Comparison of ENCODE assay signal across 1 cellular context in the genomic region with DNA sequence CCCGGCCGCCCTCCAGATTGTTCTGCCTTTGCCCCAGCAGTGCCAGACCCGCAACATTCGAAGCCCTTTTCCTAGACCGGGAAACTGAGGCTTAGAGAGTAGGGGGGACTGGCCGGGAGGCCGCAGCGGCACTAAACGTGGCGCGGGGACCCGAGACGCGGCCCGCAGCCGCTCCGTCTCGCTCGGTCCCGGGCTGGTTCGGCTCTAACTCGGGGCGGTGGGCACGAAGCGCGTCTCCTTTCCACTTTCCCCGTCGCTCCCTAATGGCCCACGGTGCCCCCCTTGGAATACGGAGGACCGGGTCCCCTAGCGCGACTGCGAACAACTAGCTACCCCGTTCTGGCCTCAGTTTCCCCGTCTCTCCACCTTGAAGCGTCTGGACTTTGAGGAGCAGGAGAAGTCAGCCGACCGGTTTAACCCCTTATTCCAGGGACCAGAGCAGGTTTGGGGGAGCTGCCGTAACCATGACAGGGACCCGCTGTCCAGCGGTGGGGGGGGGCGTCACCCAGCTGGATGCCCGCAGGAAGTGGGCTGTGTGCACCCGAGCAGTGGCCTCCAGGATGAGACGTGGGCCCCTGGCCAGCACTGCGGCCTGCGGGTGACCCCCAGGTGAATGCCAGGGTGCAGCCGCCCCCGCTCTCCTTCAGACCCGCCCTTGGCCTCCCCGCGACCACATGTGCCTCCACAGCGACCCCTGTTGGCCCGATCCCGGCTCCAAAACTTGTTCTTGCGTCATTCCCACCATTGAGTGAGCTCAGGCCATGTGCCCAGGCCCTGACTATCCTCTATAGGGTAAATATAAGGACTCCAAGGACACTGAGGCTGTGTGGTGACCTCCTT.
TF ChIP-seq lines count a peak whose summit lies in the region.

No MANE protein-coding gene starts in this region.

TF ChIP-seq in HEK293, 187 proteins besides CTCF, POLR2A, EP300 and RAD21 (continues in another document):
- TF ChIP-seq, protein P1, sequence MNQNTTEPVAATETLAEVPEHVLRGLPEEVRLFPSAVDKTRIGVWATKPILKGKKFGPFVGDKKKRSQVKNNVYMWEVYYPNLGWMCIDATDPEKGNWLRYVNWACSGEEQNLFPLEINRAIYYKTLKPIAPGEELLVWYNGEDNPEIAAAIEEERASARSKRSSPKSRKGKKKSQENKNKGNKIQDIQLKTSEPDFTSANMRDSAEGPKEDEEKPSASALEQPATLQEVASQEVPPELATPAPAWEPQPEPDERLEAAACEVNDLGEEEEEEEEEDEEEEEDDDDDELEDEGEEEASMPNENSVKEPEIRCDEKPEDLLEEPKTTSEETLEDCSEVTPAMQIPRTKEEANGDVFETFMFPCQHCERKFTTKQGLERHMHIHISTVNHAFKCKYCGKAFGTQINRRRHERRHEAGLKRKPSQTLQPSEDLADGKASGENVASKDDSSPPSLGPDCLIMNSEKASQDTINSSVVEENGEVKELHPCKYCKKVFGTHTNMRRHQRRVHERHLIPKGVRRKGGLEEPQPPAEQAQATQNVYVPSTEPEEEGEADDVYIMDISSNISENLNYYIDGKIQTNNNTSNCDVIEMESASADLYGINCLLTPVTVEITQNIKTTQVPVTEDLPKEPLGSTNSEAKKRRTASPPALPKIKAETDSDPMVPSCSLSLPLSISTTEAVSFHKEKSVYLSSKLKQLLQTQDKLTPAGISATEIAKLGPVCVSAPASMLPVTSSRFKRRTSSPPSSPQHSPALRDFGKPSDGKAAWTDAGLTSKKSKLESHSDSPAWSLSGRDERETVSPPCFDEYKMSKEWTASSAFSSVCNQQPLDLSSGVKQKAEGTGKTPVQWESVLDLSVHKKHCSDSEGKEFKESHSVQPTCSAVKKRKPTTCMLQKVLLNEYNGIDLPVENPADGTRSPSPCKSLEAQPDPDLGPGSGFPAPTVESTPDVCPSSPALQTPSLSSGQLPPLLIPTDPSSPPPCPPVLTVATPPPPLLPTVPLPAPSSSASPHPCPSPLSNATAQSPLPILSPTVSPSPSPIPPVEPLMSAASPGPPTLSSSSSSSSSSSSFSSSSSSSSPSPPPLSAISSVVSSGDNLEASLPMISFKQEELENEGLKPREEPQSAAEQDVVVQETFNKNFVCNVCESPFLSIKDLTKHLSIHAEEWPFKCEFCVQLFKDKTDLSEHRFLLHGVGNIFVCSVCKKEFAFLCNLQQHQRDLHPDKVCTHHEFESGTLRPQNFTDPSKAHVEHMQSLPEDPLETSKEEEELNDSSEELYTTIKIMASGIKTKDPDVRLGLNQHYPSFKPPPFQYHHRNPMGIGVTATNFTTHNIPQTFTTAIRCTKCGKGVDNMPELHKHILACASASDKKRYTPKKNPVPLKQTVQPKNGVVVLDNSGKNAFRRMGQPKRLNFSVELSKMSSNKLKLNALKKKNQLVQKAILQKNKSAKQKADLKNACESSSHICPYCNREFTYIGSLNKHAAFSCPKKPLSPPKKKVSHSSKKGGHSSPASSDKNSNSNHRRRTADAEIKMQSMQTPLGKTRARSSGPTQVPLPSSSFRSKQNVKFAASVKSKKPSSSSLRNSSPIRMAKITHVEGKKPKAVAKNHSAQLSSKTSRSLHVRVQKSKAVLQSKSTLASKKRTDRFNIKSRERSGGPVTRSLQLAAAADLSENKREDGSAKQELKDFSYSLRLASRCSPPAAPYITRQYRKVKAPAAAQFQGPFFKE (tag by site-specific recombination; IDR thresholded peaks at IDR 0.05; ENCODE audit: borderline replicate concordance) = no peak
- peak; percentile 44; the same call in 1 of the 2 replicates for TF ChIP-seq ZBTB17 (tag by site-specific recombination; IDR thresholded peaks at IDR 0.05)
- TF ChIP-seq ZNF416 (tag by site-specific recombination; IDR thresholded peaks at IDR 0.05) = no peak
- TF ChIP-seq ZNF324 (tag by site-specific recombination; IDR thresholded peaks at IDR 0.05) = no peak; the same call in none of the 2 replicates
- TF ChIP-seq ZNF473 (tag by site-specific recombination; IDR thresholded peaks at IDR 0.05) = no peak
- TF ChIP-seq ZNF776 (tag by site-specific recombination; IDR thresholded peaks at IDR 0.05; ENCODE audit: borderline replicate concordance) = no peak
- TF ChIP-seq ZNF529 (tag by site-specific recombination; IDR thresholded peaks at IDR 0.05; ENCODE audit: insufficient replicate concordance) = no peak
- TF ChIP-seq ZNF311 (tag by site-specific recombination; IDR thresholded peaks at IDR 0.05; ENCODE audit: borderline replicate concordance) = no peak
- no peak for TF ChIP-seq ZNF777 (tag by site-specific recombination; IDR thresholded peaks at IDR 0.05; ENCODE audit: borderline replicate concordance)
- TF ChIP-seq, protein P2, sequence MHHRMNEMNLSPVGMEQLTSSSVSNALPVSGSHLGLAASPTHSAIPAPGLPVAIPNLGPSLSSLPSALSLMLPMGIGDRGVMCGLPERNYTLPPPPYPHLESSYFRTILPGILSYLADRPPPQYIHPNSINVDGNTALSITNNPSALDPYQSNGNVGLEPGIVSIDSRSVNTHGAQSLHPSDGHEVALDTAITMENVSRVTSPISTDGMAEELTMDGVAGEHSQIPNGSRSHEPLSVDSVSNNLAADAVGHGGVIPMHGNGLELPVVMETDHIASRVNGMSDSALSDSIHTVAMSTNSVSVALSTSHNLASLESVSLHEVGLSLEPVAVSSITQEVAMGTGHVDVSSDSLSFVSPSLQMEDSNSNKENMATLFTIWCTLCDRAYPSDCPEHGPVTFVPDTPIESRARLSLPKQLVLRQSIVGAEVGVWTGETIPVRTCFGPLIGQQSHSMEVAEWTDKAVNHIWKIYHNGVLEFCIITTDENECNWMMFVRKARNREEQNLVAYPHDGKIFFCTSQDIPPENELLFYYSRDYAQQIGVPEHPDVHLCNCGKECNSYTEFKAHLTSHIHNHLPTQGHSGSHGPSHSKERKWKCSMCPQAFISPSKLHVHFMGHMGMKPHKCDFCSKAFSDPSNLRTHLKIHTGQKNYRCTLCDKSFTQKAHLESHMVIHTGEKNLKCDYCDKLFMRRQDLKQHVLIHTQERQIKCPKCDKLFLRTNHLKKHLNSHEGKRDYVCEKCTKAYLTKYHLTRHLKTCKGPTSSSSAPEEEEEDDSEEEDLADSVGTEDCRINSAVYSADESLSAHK (tag by site-specific recombination; IDR thresholded peaks at IDR 0.05) = no peak; the same call in 1 of the 2 replicates
- TF ChIP-seq PRDM1 (tag by site-specific recombination; IDR thresholded peaks at IDR 0.05) = no peak
- TF ChIP-seq, protein P3, sequence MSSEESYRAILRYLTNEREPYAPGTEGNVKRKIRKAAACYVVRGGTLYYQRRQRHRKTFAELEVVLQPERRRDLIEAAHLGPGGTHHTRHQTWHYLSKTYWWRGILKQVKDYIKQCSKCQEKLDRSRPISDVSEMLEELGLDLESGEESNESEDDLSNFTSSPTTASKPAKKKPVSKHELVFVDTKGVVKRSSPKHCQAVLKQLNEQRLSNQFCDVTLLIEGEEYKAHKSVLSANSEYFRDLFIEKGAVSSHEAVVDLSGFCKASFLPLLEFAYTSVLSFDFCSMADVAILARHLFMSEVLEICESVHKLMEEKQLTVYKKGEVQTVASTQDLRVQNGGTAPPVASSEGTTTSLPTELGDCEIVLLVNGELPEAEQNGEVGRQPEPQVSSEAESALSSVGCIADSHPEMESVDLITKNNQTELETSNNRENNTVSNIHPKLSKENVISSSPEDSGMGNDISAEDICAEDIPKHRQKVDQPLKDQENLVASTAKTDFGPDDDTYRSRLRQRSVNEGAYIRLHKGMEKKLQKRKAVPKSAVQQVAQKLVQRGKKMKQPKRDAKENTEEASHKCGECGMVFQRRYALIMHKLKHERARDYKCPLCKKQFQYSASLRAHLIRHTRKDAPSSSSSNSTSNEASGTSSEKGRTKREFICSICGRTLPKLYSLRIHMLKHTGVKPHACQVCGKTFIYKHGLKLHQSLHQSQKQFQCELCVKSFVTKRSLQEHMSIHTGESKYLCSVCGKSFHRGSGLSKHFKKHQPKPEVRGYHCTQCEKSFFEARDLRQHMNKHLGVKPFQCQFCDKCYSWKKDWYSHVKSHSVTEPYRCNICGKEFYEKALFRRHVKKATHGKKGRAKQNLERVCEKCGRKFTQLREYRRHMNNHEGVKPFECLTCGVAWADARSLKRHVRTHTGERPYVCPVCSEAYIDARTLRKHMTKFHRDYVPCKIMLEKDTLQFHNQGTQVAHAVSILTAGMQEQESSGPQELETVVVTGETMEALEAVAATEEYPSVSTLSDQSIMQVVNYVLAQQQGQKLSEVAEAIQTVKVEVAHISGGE (tag by site-specific recombination; conservative IDR thresholded peaks at IDR 0.05; ENCODE audit: low read depth) = 0 out of 2 replicates have a peak, but pooled peaks have one; percentile 29
- TF ChIP-seq ZEB2 (tag by site-specific recombination; IDR thresholded peaks at IDR 0.05) = peak; percentile 87
- TF ChIP-seq ZNF48 (tag by site-specific recombination; IDR thresholded peaks at IDR 0.05) = no peak
- TF ChIP-seq GLIS2 (tag by site-specific recombination; IDR thresholded peaks at IDR 0.05) = peak; percentile 96
- no peak for TF ChIP-seq ZNF677 (tag by site-specific recombination; IDR thresholded peaks at IDR 0.05)
- TF ChIP-seq ZFHX2 (tag by site-specific recombination; conservative IDR thresholded peaks at IDR 0.05) = peak; percentile 94
- TF ChIP-seq ZNF292 (tag by site-specific recombination; IDR thresholded peaks at IDR 0.05; ENCODE audit: borderline replicate concordance, low read depth) = no peak
- TF ChIP-seq ZNF621 (tag by site-specific recombination; IDR thresholded peaks at IDR 0.05) = no peak
- TF ChIP-seq ZNF830 (tag by site-specific recombination; IDR thresholded peaks at IDR 0.05; ENCODE audit: low read depth) = no peak
- TF ChIP-seq HOXC10 (CRISPR knock-in tag; IDR thresholded peaks at IDR 0.05) = no peak
- TF ChIP-seq ZNF274 (IDR thresholded peaks at IDR 0.05; ENCODE audit: low read length) = no peak
- TF ChIP-seq ZNF274 (tag by site-specific recombination; IDR thresholded peaks at IDR 0.05; ENCODE audit: borderline replicate concordance) = no peak
- peak; percentile 82 for TF ChIP-seq KLF9 (tag by site-specific recombination; IDR thresholded peaks at IDR 0.05; ENCODE audit: low read depth)
- no peak for TF ChIP-seq IKZF3 (tag by site-specific recombination; IDR thresholded peaks at IDR 0.05)
- no peak for TF ChIP-seq ZNF513 (tag by site-specific recombination; IDR thresholded peaks at IDR 0.05)
- peak; percentile 43; the same call in 1 of the 2 replicates for TF ChIP-seq ZNF610 (tag by site-specific recombination; IDR thresholded peaks at IDR 0.05; ENCODE audit: borderline replicate concordance)
- TF ChIP-seq HOXD13 (CRISPR knock-in tag; IDR thresholded peaks at IDR 0.05; ENCODE audit: borderline replicate concordance) = no peak; the same call in 1 of the 2 replicates
- TF ChIP-seq ZNF596 (tag by site-specific recombination; IDR thresholded peaks at IDR 0.05) = no peak
- TF ChIP-seq ZNF530 (tag by site-specific recombination; IDR thresholded peaks at IDR 0.05; ENCODE audit: low read depth) = no peak
- TF ChIP-seq SALL2 (tag by site-specific recombination; IDR thresholded peaks at IDR 0.05; ENCODE audit: borderline replicate concordance) = no peak
- no peak for TF ChIP-seq ZNF350 (tag by site-specific recombination; IDR thresholded peaks at IDR 0.05)
- no peak for TF ChIP-seq ZNF571 (tag by site-specific recombination; IDR thresholded peaks at IDR 0.05)
- 0 out of 2 replicates have a peak, but pooled peaks have one; percentile 40 for TF ChIP-seq ZSCAN5A (tag by site-specific recombination; IDR thresholded peaks at IDR 0.05)
- TF ChIP-seq ZNF76 (tag by site-specific recombination; IDR thresholded peaks at IDR 0.05; ENCODE audit: borderline replicate concordance, low read depth) = peak; percentile 64
- TF ChIP-seq ZNF626 (tag by site-specific recombination; IDR thresholded peaks at IDR 0.05) = no peak
- no peak for TF ChIP-seq ZNF302 (tag by site-specific recombination; IDR thresholded peaks at IDR 0.05; ENCODE audit: low read depth)
- no peak for TF ChIP-seq TCF7L2 (IDR thresholded peaks at IDR 0.05; ENCODE audit: borderline replicate concordance, low read depth, low read length)
- peak; percentile 96 for TF ChIP-seq ZNF629 (tag by site-specific recombination; IDR thresholded peaks at IDR 0.05)
- TF ChIP-seq SCRT1 (tag by site-specific recombination; IDR thresholded peaks at IDR 0.05; ENCODE audit: borderline replicate concordance) = no peak
- TF ChIP-seq ZNF280D (tag by site-specific recombination; IDR thresholded peaks at IDR 0.05) = no peak
- no peak; the same call in none of the 2 replicates for TF ChIP-seq ZNF391 (tag by site-specific recombination; IDR thresholded peaks at IDR 0.05; ENCODE audit: borderline replicate concordance, low read depth)
